24 cellular contexts compared by ENCODE assay signal in genomic region chr17:81845881-81846742, GRCh38. TPM values are rescaled to one million over a fixed set of nuclear protein-coding genes. Genes with fewer than 3 reads are reported as not detected.
DNase-seq lines count a peak whose midpoint lies in the region; ATAC-seq, FAIRE-seq and TF ChIP-seq lines count a peak whose summit lies in the region.
"Had no signal": no experiment of that assay in that cellular context is flagged by ENCODE, and none has a peak within 500 bp of the region (broad histone marks: within the 10 kb centered on the region; RNA-seq: fewer than 3 reads in every experiment).

No MANE protein-coding gene starts in this region.

- intact Hi-C loops in adrenal gland (cut with DNase I) = no loop called here

- H3K4me3 ChIP-seq in RWPE2 (ENCODE audit: severe bottlenecking) (no peak overlapping the region), adrenal gland (no peak overlapping the region)
- H3K4me3 ChIP-seq: Peyer's patch, SJSA1 had no signal

- no peak for FAIRE-seq in GM12892 (lab: Jason Lieb, UNC)
- FAIRE-seq: GM18507 had no signal

- H3K36me3 ChIP-seq in RWPE2 (ENCODE audit: low read depth) = peaks cover 88% of the 10 kb centered on the region
- peaks cover 0 to 72% of the 10 kb centered on the region in 2 donors for H3K36me3 ChIP-seq in adrenal gland (replicated peaks in 1 of 2)

- H3K9me3 ChIP-seq in RWPE2 (ENCODE audit: severe bottlenecking) (no peaks in the 10 kb centered on the region), adrenal gland (replicated peaks in 1 of 3) (no peaks in the 10 kb centered on the region), T-helper 17 cell (ENCODE audit: control insufficient read depth, low read length, poor library complexity, severe bottlenecking) (no peaks in the 10 kb centered on the region)
- H3K9me3 ChIP-seq: Peyer's patch, SJSA1 had no signal

- no peak for ATAC-seq in RWPE2 (ENCODE audit: low read depth)
- ATAC-seq in HG03442 (IDR thresholded peaks at IDR 0.05; ENCODE audit: unreplicated experiment) = no peak
- ATAC-seq in T-helper 17 cell = no peak
- ATAC-seq in GM21528 (IDR thresholded peaks at IDR 0.05; ENCODE audit: low FRiP score, unreplicated experiment) = no peak
- ATAC-seq: CD8-positive, alpha-beta T cell; Right ventricle myocardium inferior had no signal

- H3K27ac ChIP-seq in C4-2B (peak overlapping the region; percentile 59), RWPE2 (ENCODE audit: poor library complexity, severe bottlenecking) (no peak overlapping the region), adrenal gland (peak overlapping the region in 2 of 5 donors; percentile 49 to 71)
- H3K27ac ChIP-seq: KMS-11, Peyer's patch, SJSA1 had no signal

- H3K27me3 Mint-ChIP-seq in T-helper 17 cell = no peaks in the 10 kb centered on the region

- DNase-seq in GM12892 (ENCODE audit: insufficient read length) = no peak
- DNase-seq in RWPE2 (ENCODE audit: low spot score) = peak; percentile 71
- DNase-seq in mesenteric fat pad (ENCODE audit: low spot score) = peak; percentile 88
- DNase-seq in adrenal gland = no peak
- no peak for DNase-seq in T-helper 17 cell
- DNase-seq: CD8-positive, alpha-beta T cell; DND-41; MV-4-11; NCI-H1105 treated with DMSO at 0.1 percent for 48 hours; NCI-H2029 treated with DMSO at 0.1 percent for 48 hours; NCI-H345; NCI-H524; NCI-H774; NK-92 treated with Interleukin-12 subunit alpha and Interleukin-12 subunit beta, amount 100 ng/mL, for 24 hours had no signal

- H3K4me1 ChIP-seq in RWPE2 (ENCODE audit: insufficient read depth, poor library complexity, severe bottlenecking) (peaks cover 11% of the 10 kb centered on the region), adrenal gland (replicated peaks in 1 of 2) (peaks cover 4 to 25% of the 10 kb centered on the region in 2 donors)
- H3K4me1 ChIP-seq: Peyer's patch, SJSA1 had no signal

- TF ChIP-seq CTCF in C4-2B (conservative IDR thresholded peaks at IDR 0.05) (no peak), RWPE2 (IDR thresholded peaks at IDR 0.05; ENCODE audit: poor library complexity, severe bottlenecking) (no peak), adrenal gland (IDR thresholded peaks at IDR 0.05) (no peak)

- no peaks in the 10 kb centered on the region for H3K27me3 ChIP-seq in RWPE2 (ENCODE audit: insufficient read depth, poor library complexity, severe bottlenecking)
- no peaks in the 10 kb centered on the region for H3K27me3 ChIP-seq in adrenal gland
- H3K27me3 ChIP-seq: Peyer's patch, SJSA1 had no signal

- H3K27ac Mint-ChIP-seq in T-helper 17 cell = no peak overlapping the region
- H3K27ac Mint-ChIP-seq: CD8-positive, alpha-beta T cell had no signal

- TF ChIP-seq POLR2A in GM12892 (IDR thresholded peaks at IDR 0.05; ENCODE audit: low read depth, low read length) (0 out of 2 replicates have a peak, but pooled peaks have one; percentile 10), adrenal gland (IDR thresholded peaks at IDR 0.05) (no peak)

- 91 to 93% (median 92%) methylated on average over 23 to 38 of the region's 38 CpGs for WGBS in adrenal gland, 4 donors

- H3K36me3 Mint-ChIP-seq in T-helper 17 cell (ENCODE audit: low read depth) = peaks cover 2% of the 10 kb centered on the region

- H3K4me3 Mint-ChIP-seq in T-helper 17 cell = no peak overlapping the region
- H3K4me3 Mint-ChIP-seq: CD8-positive, alpha-beta T cell had no signal

- peaks cover under 1% of the 10 kb centered on the region for H3K4me1 Mint-ChIP-seq in T-helper 17 cell

RNA-seq across cellular contexts. Expression of gene PPP1R27, which starts 11.3 kb away (rescaled TPM):
- 0.68 TPM for polyA plus RNA-seq in GM12892 (2012; ENCODE audit: missing spikeins)
- total RNA-seq in mesenteric fat pad (not detected), adrenal gland (under 1 TPM in 2 of 8 donors, not detected in 6; 0.46 to 0.92 TPM), T-helper 17 cell (not detected)
- polyA plus RNA-seq in adrenal gland = 1 to 10 TPM in 2 of 3 donors, under 1 TPM in 1; 0.22 to 3.1 (median 2.6) TPM
- total RNA-seq: CD8-positive, alpha-beta T cell; H4; Peyer's patch; Right ventricle myocardium inferior; SJSA1 had no signal
- polyA plus RNA-seq: BJ had no signal

RNA-seq across cellular contexts. Expression of gene MCRIP1, which starts 13.0 kb away (rescaled TPM):
- polyA plus RNA-seq in GM12892 (2012; ENCODE audit: missing spikeins) = 12.6 TPM
- total RNA-seq in mesenteric fat pad (63.2 TPM), adrenal gland (100 to 1,000 TPM in 1 of 8 donors, 10 to 100 TPM in 7; 63.5 to 115 (median 77.4) TPM), T-helper 17 cell (10 to 100 TPM; 50.3 to 51.9 TPM)
- polyA plus RNA-seq in adrenal gland = 100 to 1,000 TPM in 2 of 3 donors, 1 to 10 TPM in 1; 5.0 to 248 (median 144) TPM

RNA-seq across cellular contexts. Expression of gene P4HB, which starts 14.2 kb away (rescaled TPM):
- polyA plus RNA-seq in GM12892 (2012; ENCODE audit: missing spikeins) = 491 TPM
- 575 TPM for total RNA-seq in mesenteric fat pad
- 1,000 to 10,000 TPM in 5 of 8 donors, 100 to 1,000 TPM in 3; 583 to 2,018 (median 1,149) TPM for total RNA-seq in adrenal gland
- 1,000 to 10,000 TPM in 1 of 3 donors, 100 to 1,000 TPM in 2; 546 to 2,717 (median 747) TPM for polyA plus RNA-seq in adrenal gland
- total RNA-seq in T-helper 17 cell = 100 to 1,000 TPM; 281 to 320 TPM

RNA-seq across cellular contexts. Expression of gene ARHGDIA, which starts 25.0 kb away (rescaled TPM):
- polyA plus RNA-seq in GM12892 (2012; ENCODE audit: missing spikeins) = 97.5 TPM
- total RNA-seq in mesenteric fat pad (521 TPM), adrenal gland (100 to 1,000 TPM; 134 to 491 (median 236) TPM), T-helper 17 cell (100 to 1,000 TPM; 564 to 643 TPM)
- 100 to 1,000 TPM; 180 to 324 (median 250) TPM for polyA plus RNA-seq in adrenal gland

RNA-seq across cellular contexts. Expression of gene GCGR, which starts 42.2 kb away (rescaled TPM):
- polyA plus RNA-seq in GM12892 (2012; ENCODE audit: missing spikeins) = not detected
- total RNA-seq in mesenteric fat pad (0.26 TPM), adrenal gland (1 to 10 TPM in 3 of 8 donors, under 1 TPM in 2, not detected in 3; 0.11 to 2.9 (median 2.1) TPM), T-helper 17 cell (not detected)
- 10 to 100 TPM in 1 of 3 donors, 1 to 10 TPM in 1, under 1 TPM in 1; 0.29 to 48.7 (median 4.1) TPM for polyA plus RNA-seq in adrenal gland
- total RNA-seq: CD8-positive, alpha-beta T cell; H4; Right ventricle myocardium inferior; SJSA1 had no signal
- polyA plus RNA-seq: BJ had no signal

Comparison
In these comparisons a context has a peak if more than half of its experiments do, and no peak if none do; other contexts are left out.
1. DNase-seq: peak in RWPE2 (single experiment) and mesenteric fat pad (single experiment); none in GM12892 (single experiment), adrenal gland (0 of 7) and T-helper 17 cell (0 of 3).